ENCODE assay signal across 1 cellular context in genomic region chr11:49995559-49995958, GRCh38.
TF ChIP-seq lines count a peak whose summit lies in the region.

No MANE protein-coding gene starts in this region.

TF ChIP-seq in liver, 16 proteins besides CTCF, POLR2A, EP300 and RAD21 (continued from another document):
- TF ChIP-seq ZBTB33 (IDR thresholded peaks at IDR 0.05) (no peak), HNF4A (conservative IDR thresholded peaks at IDR 0.05) (no peak), NR2F2 (IDR thresholded peaks at IDR 0.05) (no peak), REST (IDR thresholded peaks at IDR 0.05) (no peak)
- TF ChIP-seq, protein P1, sequence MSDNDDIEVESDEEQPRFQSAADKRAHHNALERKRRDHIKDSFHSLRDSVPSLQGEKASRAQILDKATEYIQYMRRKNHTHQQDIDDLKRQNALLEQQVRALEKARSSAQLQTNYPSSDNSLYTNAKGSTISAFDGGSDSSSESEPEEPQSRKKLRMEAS (IDR thresholded peaks at IDR 0.05): no peak
